Comparison of ENCODE assay signal across 9 cellular contexts in the genomic region with DNA sequence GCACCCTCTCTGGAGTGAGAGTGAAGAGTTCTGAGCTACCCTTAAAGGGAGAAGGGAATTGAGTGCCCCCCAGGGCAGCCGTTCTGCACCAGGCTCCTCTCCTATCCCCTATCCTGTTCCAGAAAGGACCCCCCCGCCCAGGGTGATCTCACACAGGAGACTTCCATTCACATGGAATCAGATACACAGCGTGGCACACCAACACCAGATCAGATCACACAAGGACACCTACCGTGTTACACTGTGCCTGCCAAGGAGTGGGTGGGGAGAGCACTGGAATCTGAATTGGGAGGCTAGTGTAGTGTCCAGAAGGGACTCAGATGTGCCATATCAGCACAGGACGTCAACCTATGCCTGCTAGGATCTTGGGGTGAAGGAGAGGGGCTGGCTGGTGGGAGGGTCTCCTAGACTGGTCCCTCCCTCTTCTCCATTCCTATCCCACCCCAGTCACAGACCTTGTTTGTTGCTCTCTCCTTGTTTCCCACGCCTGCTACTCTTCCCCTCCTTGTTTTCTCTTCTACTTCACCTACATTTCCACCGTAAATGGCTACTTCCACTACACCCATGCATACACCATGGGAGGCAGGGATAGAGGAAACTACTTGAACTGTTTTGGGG. TPM values are rescaled to one million over a fixed set of nuclear protein-coding genes. Genes with fewer than 3 reads are reported as not detected.
A peak's percentile ranks its signal among the peaks of the same experiment; 100 is the strongest.
DNase-seq lines count a peak whose midpoint lies in the region; ATAC-seq and TF ChIP-seq lines count a peak whose summit lies in the region.
"Had no signal": no experiment of that assay in that cellular context is flagged by ENCODE, and none has a peak within 500 bp of the region (broad histone marks: within the 10 kb centered on the region; RNA-seq: fewer than 3 reads in every experiment).

No MANE protein-coding gene starts in this region.

- H3K9me3 Mint-ChIP-seq in Calu3 (ENCODE audit: low read depth, unreplicated experiment) (no peaks in the 10 kb centered on the region), endothelial cell (ENCODE audit: unreplicated experiment) (no peaks in the 10 kb centered on the region), osteocyte (ENCODE audit: unreplicated experiment) (no peaks in the 10 kb centered on the region)
- H3K9me3 Mint-ChIP-seq: IgD-negative memory B cell had no signal

- CTCF ChIA-PET in Calu3 (lab: Charles Lee): no interaction called here

- H3K27me3 Mint-ChIP-seq in Calu3 (ENCODE audit: unreplicated experiment) (peaks cover 51% of the 10 kb centered on the region), endothelial cell (ENCODE audit: unreplicated experiment) (peaks cover 37% of the 10 kb centered on the region), osteocyte (ENCODE audit: unreplicated experiment) (no peaks in the 10 kb centered on the region)

- intact Hi-C loops in Calu3 (cut with micrococcal nuclease; ENCODE audit: unreplicated experiment): loop anchor here (1.0 kb wide), 1 partner anchor 32 kb away; no protein-coding TSS in a partner anchor

- ATAC-seq in HG02798 (IDR thresholded peaks at IDR 0.05; ENCODE audit: poor library complexity, unreplicated experiment): no peak

- H3K27ac Mint-ChIP-seq in Calu3 (ENCODE audit: unreplicated experiment): no peak overlapping the region
- peak overlapping the region; percentile 90 for H3K27ac Mint-ChIP-seq in endothelial cell (ENCODE audit: unreplicated experiment)
- peak overlapping the region; percentile 91 for H3K27ac Mint-ChIP-seq in osteocyte (ENCODE audit: unreplicated experiment)

- TF ChIP-seq CTCF in Calu3 (IDR thresholded peaks at IDR 0.05; ENCODE audit: unreplicated experiment): no peak
- TF ChIP-seq CTCF in endothelial cell (IDR thresholded peaks at IDR 0.05; ENCODE audit: unreplicated experiment): no peak
- TF ChIP-seq CTCF in osteocyte (IDR thresholded peaks at IDR 0.05): no peak

- DNase-seq in Calu3 (no peak), NCI-H82 (lab: John Stamatoyannopoulos, UW) (peak; percentile 90), endothelial cell (ENCODE audit: low spot score) (no peak), osteocyte (ENCODE audit: extremely low spot score, unreplicated experiment) (no peak), NCI-H146 treated with DMSO at 0.1 percent for 48 hours (lab: John Stamatoyannopoulos, UW; ENCODE audit: unreplicated experiment) (no peak), SW 1271 (lab: John Stamatoyannopoulos, UW) (no peak), SHP77 (lab: John Stamatoyannopoulos, UW) (no peak)

- BruUV-seq in Calu3 (replicated peaks; lab: Mats Ljungman, UMichigan): no TSS peak

- H3K36me3 Mint-ChIP-seq in Calu3 (ENCODE audit: insufficient read depth, unreplicated experiment): peaks cover 50% of the 10 kb centered on the region
- peaks cover 37% of the 10 kb centered on the region for H3K36me3 Mint-ChIP-seq in endothelial cell (ENCODE audit: low read depth, unreplicated experiment)
- H3K36me3 Mint-ChIP-seq in osteocyte (ENCODE audit: unreplicated experiment): peaks cover 11% of the 10 kb centered on the region
- H3K36me3 Mint-ChIP-seq: IgD-negative memory B cell had no signal

- peak overlapping the region; percentile 81 for H3K4me3 Mint-ChIP-seq in Calu3 (ENCODE audit: low read depth, unreplicated experiment)
- H3K4me3 Mint-ChIP-seq in endothelial cell (ENCODE audit: unreplicated experiment): peak overlapping the region; percentile 99
- peak overlapping the region; percentile 95 for H3K4me3 Mint-ChIP-seq in osteocyte (ENCODE audit: unreplicated experiment)

- H3K4me1 Mint-ChIP-seq in Calu3 (ENCODE audit: low read depth, unreplicated experiment) (peaks cover 32% of the 10 kb centered on the region), endothelial cell (ENCODE audit: unreplicated experiment) (peaks cover 62% of the 10 kb centered on the region), osteocyte (ENCODE audit: unreplicated experiment) (peaks cover 47% of the 10 kb centered on the region)

RNA-seq across cellular contexts. Expression of gene PTMS, which starts 2.3 kb away (rescaled TPM):
- total RNA-seq in Calu3 (2022) (53.5 and 62.9 TPM in 2 replicates), endothelial cell (ENCODE audit: unreplicated experiment) (864 TPM), osteocyte (501 and 554 TPM in 2 replicates)

RNA-seq across cellular contexts. Expression of gene LAG3, which starts 3.8 kb away (rescaled TPM):
- total RNA-seq in Calu3 (2022): 0.34 TPM in 1 of 2 replicates, not detected in the other
- total RNA-seq in endothelial cell (ENCODE audit: unreplicated experiment): 7.6 TPM
- total RNA-seq in osteocyte: 1.1 and 2.5 TPM in 2 replicates

RNA-seq across cellular contexts. Expression of gene MLF2, which starts 15.6 kb away (rescaled TPM):
- total RNA-seq in Calu3 (2022) (176 and 183 TPM in 2 replicates), endothelial cell (ENCODE audit: unreplicated experiment) (118 TPM), osteocyte (141 and 162 TPM in 2 replicates)

RNA-seq across cellular contexts. Expression of gene CD4, which starts 20.8 kb away (rescaled TPM):
- total RNA-seq in Calu3 (2022) (not detected in 2 replicates), endothelial cell (ENCODE audit: unreplicated experiment) (4.7 TPM), osteocyte (0.60 and 0.62 TPM in 2 replicates)

RNA-seq across cellular contexts. Expression of gene COPS7A, which starts 44.6 kb away (rescaled TPM):
- 47.3 and 55.3 TPM in 2 replicates for total RNA-seq in Calu3 (2022)
- total RNA-seq in endothelial cell (ENCODE audit: unreplicated experiment): 25.1 TPM
- total RNA-seq in osteocyte: 61.4 and 73.0 TPM in 2 replicates
